ENCODE assay signal across 17 cellular contexts in genomic region chr14:63652406-63652805, GRCh38. TPM values are rescaled to one million over a fixed set of nuclear protein-coding genes. Genes with fewer than 3 reads are reported as not detected.
DNase-seq lines count a peak whose midpoint lies in the region; ATAC-seq lines count a peak whose summit lies in the region.
"Had no signal": no experiment of that assay in that cellular context is flagged by ENCODE, and none has a peak within 500 bp of the region (broad histone marks: within the 10 kb centered on the region; RNA-seq: fewer than 3 reads in every experiment).

No MANE protein-coding gene starts in this region.

- H3K9me3 ChIP-seq in trophoblast cell (ENCODE audit: insufficient read depth, low read depth, low read length): no peaks in the 10 kb centered on the region

- peak; percentile 62 for ATAC-seq in activated T-helper 17 cell treated with anti-CD3 and anti-CD28 coated beads, Interleukin-2, amount 50 U/mL, for 72 hours (replicated peaks)
- ATAC-seq in HG02759 (IDR thresholded peaks at IDR 0.05; ENCODE audit: unreplicated experiment): no peak
- ATAC-seq: PC-3 had no signal

- no peak overlapping the region for H4K12ac ChIP-seq in trophoblast cell (ENCODE audit: low read depth, low read length)

- H3K4ac ChIP-seq in trophoblast cell (ENCODE audit: low read depth, low read length): no peak overlapping the region

- H3K4me2 ChIP-seq in trophoblast cell (ENCODE audit: low read length): no peak overlapping the region
- H3K4me2 ChIP-seq: KMS-11 had no signal

- no peak overlapping the region for H3K9ac ChIP-seq in trophoblast cell (ENCODE audit: low read length)
- H3K9ac ChIP-seq: KMS-11 had no signal

- H2AK5ac ChIP-seq in trophoblast cell (ENCODE audit: low read length): no peak overlapping the region

- H3K27ac ChIP-seq in trophoblast cell (ENCODE audit: low read depth, low read length): no peak overlapping the region
- H3K27ac ChIP-seq: KMS-11 had no signal

- H2BK5ac ChIP-seq in trophoblast cell (ENCODE audit: low read depth, low read length, poor library complexity): no peak overlapping the region

- H3K23ac ChIP-seq in trophoblast cell (ENCODE audit: low read length): no peak overlapping the region

- no peak overlapping the region for H3K18ac ChIP-seq in trophoblast cell (ENCODE audit: low read length)

- H3K27ac Mint-ChIP-seq in activated naive CD8-positive, alpha-beta T cell: peak overlapping the region; percentile 87
- no peak overlapping the region for H3K27ac Mint-ChIP-seq in activated naive CD8-positive, alpha-beta T cell treated with anti-CD3 and anti-CD28 coated beads for 36 hours
- H3K27ac Mint-ChIP-seq in activated T-helper 17 cell treated with anti-CD3 and anti-CD28 coated beads, Interleukin-2, amount 50 U/mL, for 72 hours: peak overlapping the region; percentile 82
- H3K27ac Mint-ChIP-seq: HFFc6 had no signal

- no peak overlapping the region for H4K8ac ChIP-seq in trophoblast cell (ENCODE audit: low read depth, low read length)

- peaks cover 11 to 16% of the 10 kb centered on the region in 2 experiments for H3K4me1 ChIP-seq in trophoblast cell (ENCODE audit: control insufficient read depth in 1 of 2, insufficient read depth in 2 of 2, low read length in 2 of 2)

- H2BK12ac ChIP-seq in trophoblast cell (ENCODE audit: low read length): no peak overlapping the region

- DNase-seq in activated CD4-positive, alpha-beta T cell treated with anti-CD3 and anti-CD28 coated beads for 48 hours: peak; percentile 34
- DNase-seq in activated CD4-positive, alpha-beta T cell treated with anti-CD3 and anti-CD28 coated beads, Interleukin-2, amount 50 U/mL, for 1 hour: no peak
- DNase-seq in activated naive CD8-positive, alpha-beta T cell treated with anti-CD3 and anti-CD28 coated beads for 36 hours: no peak
- DNase-seq in trophoblast cell (no peak), NCI-H748 treated with DMSO at 0.1 percent for 48 hours (lab: John Stamatoyannopoulos, UW) (no peak)
- DNase-seq: COR-L47, GF-D8, HFFc6, NCI-H1436 treated with DMSO at 0.1 percent for 48 hours, NCI-H2081, NCI-H510A, NCI-H82, PC-3 had no signal

- H3K4me3 Mint-ChIP-seq in activated naive CD8-positive, alpha-beta T cell: no peak overlapping the region
- H3K4me3 Mint-ChIP-seq in activated naive CD8-positive, alpha-beta T cell treated with anti-CD3 and anti-CD28 coated beads for 36 hours: no peak overlapping the region
- peak overlapping the region; percentile 36 for H3K4me3 Mint-ChIP-seq in activated T-helper 17 cell treated with anti-CD3 and anti-CD28 coated beads, Interleukin-2, amount 50 U/mL, for 72 hours
- H3K4me3 Mint-ChIP-seq: HFFc6 had no signal

- peaks cover 20% of the 10 kb centered on the region for H3K36me3 Mint-ChIP-seq in activated naive CD8-positive, alpha-beta T cell
- H3K36me3 Mint-ChIP-seq in activated naive CD8-positive, alpha-beta T cell treated with anti-CD3 and anti-CD28 coated beads for 36 hours: peaks cover 13% of the 10 kb centered on the region
- H3K36me3 Mint-ChIP-seq in activated T-helper 17 cell treated with anti-CD3 and anti-CD28 coated beads, Interleukin-2, amount 50 U/mL, for 72 hours (ENCODE audit: low read depth): no peaks in the 10 kb centered on the region

- peaks cover 42% of the 10 kb centered on the region for H3K4me1 Mint-ChIP-seq in activated naive CD8-positive, alpha-beta T cell (ENCODE audit: low read depth)
- peaks cover 26% of the 10 kb centered on the region for H3K4me1 Mint-ChIP-seq in activated naive CD8-positive, alpha-beta T cell treated with anti-CD3 and anti-CD28 coated beads for 36 hours
- H3K4me1 Mint-ChIP-seq in activated T-helper 17 cell treated with anti-CD3 and anti-CD28 coated beads, Interleukin-2, amount 50 U/mL, for 72 hours: peaks cover 16% of the 10 kb centered on the region

- H2AFZ ChIP-seq in trophoblast cell (ENCODE audit: insufficient read depth, low read length, poor library complexity): no peak overlapping the region

- no peaks in the 10 kb centered on the region for H3K9me3 Mint-ChIP-seq in activated naive CD8-positive, alpha-beta T cell (ENCODE audit: low read depth)
- no peaks in the 10 kb centered on the region for H3K9me3 Mint-ChIP-seq in activated naive CD8-positive, alpha-beta T cell treated with anti-CD3 and anti-CD28 coated beads for 36 hours
- no peaks in the 10 kb centered on the region for H3K9me3 Mint-ChIP-seq in activated T-helper 17 cell treated with anti-CD3 and anti-CD28 coated beads, Interleukin-2, amount 50 U/mL, for 72 hours
- H3K9me3 Mint-ChIP-seq: HFFc6 had no signal

- peak overlapping the region; percentile 12 for H4K91ac ChIP-seq in trophoblast cell (ENCODE audit: low read depth, low read length)

- H3K27me3 Mint-ChIP-seq in activated naive CD8-positive, alpha-beta T cell: no peaks in the 10 kb centered on the region
- no peaks in the 10 kb centered on the region for H3K27me3 Mint-ChIP-seq in activated naive CD8-positive, alpha-beta T cell treated with anti-CD3 and anti-CD28 coated beads for 36 hours
- no peaks in the 10 kb centered on the region for H3K27me3 Mint-ChIP-seq in activated T-helper 17 cell treated with anti-CD3 and anti-CD28 coated beads, Interleukin-2, amount 50 U/mL, for 72 hours

- H3K36me3 ChIP-seq in trophoblast cell (ENCODE audit: control insufficient read depth in 1 of 2, insufficient read depth in 2 of 2, low read length in 2 of 2): no peaks in the 10 kb centered on the region

- no peaks in the 10 kb centered on the region for H3K27me3 ChIP-seq in trophoblast cell (ENCODE audit: insufficient read depth, low read length)

- no peak overlapping the region for H3K14ac ChIP-seq in trophoblast cell (ENCODE audit: low read length)

- peaks cover 32% of the 10 kb centered on the region for H3K79me1 ChIP-seq in trophoblast cell (ENCODE audit: low read length)

- H2BK120ac ChIP-seq in trophoblast cell (ENCODE audit: insufficient read depth, low read length, poor library complexity): no peak overlapping the region

- no CpG with 5 or more reads among the region's 3 CpGs for WGBS in trophoblast cell (ENCODE audit: extremely low coverage, insufficient coverage, insufficient read length)

- H3K79me2 ChIP-seq in trophoblast cell (ENCODE audit: control insufficient read depth, insufficient read depth, low read length, poor library complexity): peaks cover 2% of the 10 kb centered on the region

- no peak overlapping the region for H3K4me3 ChIP-seq in trophoblast cell (ENCODE audit: low read depth, low read length)

RNA-seq across cellular contexts. Expression of gene WDR89, which starts 10.7 kb away (rescaled TPM):
- 10 to 100 TPM; 24.7 to 28.2 TPM for total RNA-seq in activated naive CD8-positive, alpha-beta T cell treated with anti-CD3 and anti-CD28 coated beads for 36 hours
- total RNA-seq in activated T-helper 17 cell treated with anti-CD3 and anti-CD28 coated beads, Interleukin-2, amount 50 U/mL, for 72 hours: 10 to 100 TPM; 22.0 to 23.8 TPM
- polyA plus RNA-seq in trophoblast cell (2013): 13.4 and 13.5 TPM in 2 replicates
